In the genomic region with DNA sequence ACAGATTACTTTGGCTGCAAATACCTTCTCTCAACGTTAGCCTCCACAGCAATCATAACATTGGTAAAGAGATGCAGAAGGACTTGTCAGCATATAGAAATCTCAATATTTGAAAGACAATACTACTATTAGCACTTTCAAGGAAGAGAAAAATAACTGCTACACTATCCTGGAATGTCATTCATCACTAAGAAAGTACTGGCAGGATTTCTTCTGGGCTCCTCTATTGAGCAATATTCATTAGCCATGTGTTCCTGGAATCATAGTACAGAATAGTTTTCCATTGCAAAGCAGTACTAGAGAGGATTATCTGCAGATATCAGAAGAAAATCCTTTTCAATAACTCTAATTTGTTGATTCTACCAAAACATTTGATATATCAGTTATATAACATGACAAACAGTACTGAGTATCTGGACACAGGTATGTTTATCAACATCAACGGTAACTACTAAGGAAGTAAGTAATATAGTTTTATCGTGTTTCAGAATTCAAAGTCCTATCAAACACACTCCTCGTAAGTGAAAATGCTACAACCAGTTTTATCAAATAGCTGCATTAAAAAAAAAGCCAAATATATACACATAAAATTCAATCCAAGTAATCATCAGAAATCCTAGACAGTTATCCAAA, we compare ENCODE assay signal across 14 cellular contexts. TPM values are rescaled to one million over a fixed set of nuclear protein-coding genes. Genes with fewer than 3 reads are reported as not detected.
DNase-seq lines count a peak whose midpoint lies in the region; ATAC-seq and TF ChIP-seq lines count a peak whose summit lies in the region.
"Had no signal": no experiment of that assay in that cellular context is flagged by ENCODE, and none has a peak within 500 bp of the region (broad histone marks: within the 10 kb centered on the region; RNA-seq: fewer than 3 reads in every experiment).

No MANE protein-coding gene starts in this region.

- TF ChIP-seq CTCF in left lung (IDR thresholded peaks at IDR 0.05) (no peak), transverse colon (IDR thresholded peaks at IDR 0.05) (no peak)

- WGBS in transverse colon (ENCODE audit: low coverage in 1 of 2), 2 donors = 58 to 61% methylated on average over 4 of the region's 4 CpGs

- no peak for TF ChIP-seq POLR2A in transverse colon (IDR thresholded peaks at IDR 0.05)

- H3K27ac ChIP-seq in left lung (no peak overlapping the region), transverse colon (peak overlapping the region in 3 of 4 donors; percentile 8 to 22 (median 10))
- H3K27ac ChIP-seq: A549 had no signal

- no peak for TF ChIP-seq EP300 in transverse colon (IDR thresholded peaks at IDR 0.05; ENCODE audit: low read depth)

- H3K36me3 ChIP-seq in left lung = peaks cover 0 to 31% of the 10 kb centered on the region in 2 donors
- H3K36me3 ChIP-seq in transverse colon = peaks cover 0 to 6% (median 2%) of the 10 kb centered on the region in 4 donors

- no peaks in the 10 kb centered on the region for H3K9me3 ChIP-seq in left lung
- no peaks in the 10 kb centered on the region for H3K9me3 ChIP-seq in transverse colon
- H3K9me3 ChIP-seq: A549 had no signal

- DNase-seq in Right ventricle myocardium inferior (ENCODE audit: missing footprints) = no peak
- DNase-seq in cardiac septum (ENCODE audit: low spot score) = no peak
- peak; percentile 37 for DNase-seq in epidermal melanocyte (ENCODE audit: insufficient read length, low spot score)
- DNase-seq in left lung = no peak
- DNase-seq in transverse colon = no peak
- DNase-seq in glomerular visceral epithelial cell (ENCODE audit: extremely low spot score) = no peak
- no peak for DNase-seq in H4 (ENCODE audit: low spot score)
- no peak for DNase-seq in COLO829 (ENCODE audit: low spot score)
- DNase-seq: activated CD8-positive, alpha-beta memory T cell treated with anti-CD3 and anti-CD28 coated beads for 24 hours; activated naive CD8-positive, alpha-beta T cell treated with anti-CD3 and anti-CD28 coated beads, Interleukin-2, amount 10 ng/mL, durations not matched to agents 7 days and 5 days; kidney glomerular epithelial cell; posterior cingulate gyrus; substantia nigra had no signal

- ATAC-seq in Right ventricle myocardium inferior (peak; percentile 76), left lung (peak; percentile 81)
- ATAC-seq: A549 had no signal

- intact Hi-C loops in Right ventricle myocardium inferior (cut with DNase I) = no loop called here
- intact Hi-C loops in cardiac septum (cut with DNase I) = no loop called here
- intact Hi-C loops in left lung (cut with DNase I) = no loop called here
- intact Hi-C loops in transverse colon (cut with DNase I; ENCODE audit: low total_unique reads) = no loop called here

- H3K4me1 ChIP-seq in left lung (peaks cover 0 to 9% of the 10 kb centered on the region in 2 donors), transverse colon (peaks cover 0 to 39% (median 19%) of the 10 kb centered on the region in 4 donors)

- H3K4me3 ChIP-seq in left lung (no peak overlapping the region), transverse colon (no peak overlapping the region)
- H3K4me3 ChIP-seq: A549 had no signal

- H3K27me3 ChIP-seq in left lung (no peaks in the 10 kb centered on the region), transverse colon (no peaks in the 10 kb centered on the region)

- in situ Hi-C loops in transverse colon (cut with MboI; ENCODE audit: low pct_ligation_motif_present in 1 of 4, low pct_unique_long_range_greater_than_20kb in 1 of 4, low sequenced_read_pairs in 3 of 4) = loop anchor here (25.0 kb wide), 3 partner anchors 362 to 1012 kb away; a partner anchor contains a TSS

RNA-seq across cellular contexts. Expression of a gene that starts 27.3 kb away (rescaled TPM):
- total RNA-seq in Right ventricle myocardium inferior (22.7 TPM), cardiac septum (32.9 TPM), left lung (10 to 100 TPM; 25.0 to 37.4 TPM), transverse colon (10 to 100 TPM; 15.3 to 37.0 (median 25.2) TPM)
- total RNA-seq in H4 (2014; rRNA removed; shearing (Covaris generic)) = 18.6 and 21.0 TPM in 2 replicates

Comparison
In these comparisons a context has a peak if more than half of its experiments do, and no peak if none do; other contexts are left out.
1. H3K27ac ChIP-seq: peak in transverse colon (3 of 4); none in left lung (0 of 2).